8 cellular contexts compared by ENCODE assay signal in genomic region chr3:113514265-113514769, GRCh38. TPM values are rescaled to one million over a fixed set of nuclear protein-coding genes. Genes with fewer than 3 reads are reported as not detected.
DNase-seq lines count a peak whose midpoint lies in the region; FAIRE-seq and TF ChIP-seq lines count a peak whose summit lies in the region.

No MANE protein-coding gene starts in this region.

- peaks cover 0 to 20% of the 10 kb centered on the region in 2 experiments; a peak in 2 of 4 replicates for H3K79me2 ChIP-seq in H1 (ENCODE audit: control insufficient read depth in 1 of 2, insufficient read depth in 2 of 2, low read length in 2 of 2)
- H3K79me2 ChIP-seq in neural progenitor cell (ENCODE audit: low read depth): peaks cover 47% of the 10 kb centered on the region

- H3K56ac ChIP-seq in H1 (replicated peaks; ENCODE audit: insufficient read length, low read depth, low read length): no peak overlapping the region

- peaks cover 18% of the 10 kb centered on the region for H3K36me3 Mint-ChIP-seq in neural progenitor cell
- peaks cover 4% of the 10 kb centered on the region for H3K36me3 Mint-ChIP-seq in activated naive CD4-positive, alpha-beta T cell treated with anti-CD3 and anti-CD28 coated beads, Interleukin-2, amount 10 ng/mL, durations not matched to agents 7 days and 5 days

- no peak overlapping the region for H3K4me3 Mint-ChIP-seq in neural progenitor cell
- H3K4me3 Mint-ChIP-seq in activated naive CD4-positive, alpha-beta T cell treated with anti-CD3 and anti-CD28 coated beads, Interleukin-2, amount 10 ng/mL, durations not matched to agents 7 days and 5 days: no peak overlapping the region

- H4K20me1 ChIP-seq in H1 (replicated peaks in 1 of 2; ENCODE audit: control insufficient read depth in 1 of 2, insufficient read depth in 2 of 2, low read length in 2 of 2): peaks cover 0 to 1% of the 10 kb centered on the region in 2 experiments
- no peaks in the 10 kb centered on the region for H4K20me1 ChIP-seq in neural progenitor cell (ENCODE audit: low read depth)

- no peak overlapping the region for H2BK12ac ChIP-seq in H1 (ENCODE audit: low read depth, low read length)

- peak overlapping the region; percentile 86 to 95 (median 93) for H3K4me3 ChIP-seq in H1 (ENCODE audit: extremely low read depth in 1 of 4, insufficient read depth in 2 of 4, low read depth in 3 of 4, low read length in 4 of 4)
- peak overlapping the region; percentile 85 for H3K4me3 ChIP-seq in neural progenitor cell

- no peaks in the 10 kb centered on the region; the same call in 1 of the 2 replicates for H3K79me1 ChIP-seq in H1 (ENCODE audit: low read depth, low read length)

- H3K27me3 ChIP-seq in H1 (replicated peaks in 1 of 4; ENCODE audit: control insufficient read depth in 3 of 4, extremely low read depth in 1 of 4, insufficient read depth in 3 of 4, low read length in 3 of 4): peaks cover 0 to 4% (median under 1%) of the 10 kb centered on the region in 4 experiments; a peak in 2 of 7 replicates
- H3K27me3 ChIP-seq in neural progenitor cell: peaks cover 33% of the 10 kb centered on the region

- H2AFZ ChIP-seq in H1 (ENCODE audit: low read length) (peak overlapping the region; percentile 93), neural progenitor cell (replicated peaks) (peak overlapping the region; percentile 94)

- H3K4me1 ChIP-seq in H1 (replicated peaks in 1 of 4; ENCODE audit: control insufficient read depth in 3 of 4, insufficient read depth in 4 of 4, low read length in 3 of 4) (no peaks in the 10 kb centered on the region; a peak in 2 of 7 replicates), neural progenitor cell (peaks cover 8% of the 10 kb centered on the region)

- no peak for TF ChIP-seq EP300 in H1 (IDR thresholded peaks at IDR 0.05; ENCODE audit: borderline replicate concordance in 1 of 2, low read depth in 2 of 2, low read length in 2 of 2)

- H3K4ac ChIP-seq in H1 (replicated peaks; ENCODE audit: insufficient read length, low read depth, low read length): peak overlapping the region; percentile 12

- no peak overlapping the region for H4K91ac ChIP-seq in H1 (replicated peaks; ENCODE audit: insufficient read length, low read length)

- TF ChIP-seq CTCF in H1 (IDR thresholded peaks at IDR 0.05; ENCODE audit: control extremely low read depth in 1 of 3, insufficient read depth in 1 of 3, low read depth in 1 of 3, low read length in 3 of 3) (no peak), neural progenitor cell (IDR thresholded peaks at IDR 0.05) (no peak)

- no peak for DNase-seq in GM18507 (ENCODE audit: extremely low spot score, insufficient read length, low read depth)
- peak; percentile 74 for DNase-seq in KG1 (lab: John Stamatoyannopoulos, UW)
- no peak for DNase-seq in H1 (ENCODE audit: low read depth in 1 of 2, low spot score in 2 of 2)
- DNase-seq in neural progenitor cell (ENCODE audit: low spot score): no peak
- no peak for DNase-seq in activated gamma-delta T cell treated with Interleukin-2 at 50 U/mL for 16 hours
- DNase-seq in NK-92 (lab: John Stamatoyannopoulos, UW; ENCODE audit: unreplicated experiment): no peak
- DNase-seq in NOMO-1 treated with DMSO at 0.1 percent for 48 hours (lab: John Stamatoyannopoulos, UW; ENCODE audit: unreplicated experiment): no peak
- no peak for DNase-seq in activated naive CD4-positive, alpha-beta T cell treated with anti-CD3 and anti-CD28 coated beads, Interleukin-2, amount 10 ng/mL, durations not matched to agents 7 days and 5 days

- peak overlapping the region; percentile 60 to 85 for H3K4me2 ChIP-seq in H1 (ENCODE audit: insufficient read depth in 1 of 2, low read depth in 2 of 2, low read length in 2 of 2)
- peak overlapping the region; percentile 86 for H3K4me2 ChIP-seq in neural progenitor cell

- POLR2A ChIA-PET in H1 (lab: Charles Lee; ENCODE audit: partially characterized antibody): interaction anchor here (0.7 to 2.1 kb wide), 9 partner anchors 15 to 233 kb away, joined by 3 to 5 read pairs (median 4); partner anchors contain the start of gene ATP6V1A

- H3K18ac ChIP-seq in H1 (ENCODE audit: extremely low read depth, low read length): 0 out of 2 replicates have a peak overlapping the region, but pooled peaks have one; percentile 83

- no peak overlapping the region for H2BK120ac ChIP-seq in H1 (replicated peaks; ENCODE audit: low read depth, low read length)

- H3F3A ChIP-seq in neural progenitor cell (ENCODE audit: low read depth): peaks cover 19% of the 10 kb centered on the region

- peaks cover 6% of the 10 kb centered on the region for H3K23me2 ChIP-seq in H1 (ENCODE audit: low read depth, low read length)

- H3K9me3 ChIP-seq in H1 (ENCODE audit: insufficient read depth in 2 of 2, low read depth in 1 of 2, low read length in 1 of 2) (no peaks in the 10 kb centered on the region), neural progenitor cell (ENCODE audit: low read depth) (peaks cover 5% of the 10 kb centered on the region)

- no peak for TF ChIP-seq RAD21 in H1 (IDR thresholded peaks at IDR 0.05 in 1 of 2, conservative IDR thresholded peaks at IDR 0.05 in 1 of 2; ENCODE audit: low read depth in 2 of 2, low read length in 2 of 2)

- 3% methylated on average over 9 of the region's 9 CpGs; no CpG with 5 or more reads in 1 of the 2 experiments for WGBS in H1 (ENCODE audit: extremely low coverage in 1 of 2, insufficient coverage in 1 of 2, insufficient read length in 1 of 2, insufficient replicate concordance in 2 of 2, low coverage in 1 of 2, low lambda C conversion rate in 2 of 2, missing lambda C conversion rate in 1 of 2), 2 experiments

- H2BK5ac ChIP-seq in H1 (ENCODE audit: low read depth, low read length): 0 out of 2 replicates have a peak overlapping the region, but pooled peaks have one; percentile 18

- no peak overlapping the region for H3K14ac ChIP-seq in H1 (ENCODE audit: insufficient read length)

- H4K5ac ChIP-seq in H1 (ENCODE audit: insufficient read length, low read depth, low read length): no peak overlapping the region

- H3K9me3 Mint-ChIP-seq in neural progenitor cell: peaks cover 9% of the 10 kb centered on the region
- H3K9me3 Mint-ChIP-seq in activated naive CD4-positive, alpha-beta T cell treated with anti-CD3 and anti-CD28 coated beads, Interleukin-2, amount 10 ng/mL, durations not matched to agents 7 days and 5 days: no peaks in the 10 kb centered on the region

- no peak overlapping the region for H2AK5ac ChIP-seq in H1 (ENCODE audit: low read depth, low read length)

- H3K27ac Mint-ChIP-seq in neural progenitor cell: no peak overlapping the region
- H3K27ac Mint-ChIP-seq in activated naive CD4-positive, alpha-beta T cell treated with anti-CD3 and anti-CD28 coated beads, Interleukin-2, amount 10 ng/mL, durations not matched to agents 7 days and 5 days: no peak overlapping the region

- no peak overlapping the region for H3K23ac ChIP-seq in H1 (ENCODE audit: insufficient read length)

- H4K8ac ChIP-seq in H1 (ENCODE audit: extremely low read depth, insufficient read depth, low read length): peak overlapping the region; percentile 85; the same call in 1 of the 2 replicates

- H3K9ac ChIP-seq in H1 (replicated peaks in 1 of 4; ENCODE audit: extremely low read depth in 1 of 4, low read depth in 3 of 4, low read length in 3 of 4) (peak overlapping the region in 3 of 4 experiments; percentile 56 to 71 (median 58); a peak in 6 of 7 replicates), neural progenitor cell (peak overlapping the region; percentile 45)

- CTCF ChIA-PET in H1 (lab: Charles Lee; ENCODE audit: partially characterized antibody): interaction anchor here (0.6 to 4.4 kb wide), 11 partner anchors 15 to 536 kb away, joined by 3 to 29 read pairs (median 4); no protein-coding TSS in a partner anchor
- CTCF ChIA-PET in activated naive CD4-positive, alpha-beta T cell treated with anti-CD3 and anti-CD28 coated beads, Interleukin-2, amount 10 ng/mL, durations not matched to agents 7 days and 5 days (lab: Charles Lee): interaction anchor here (1.0 to 5.6 kb wide), 6 partner anchors 16 to 231 kb away, joined by 3 to 29 read pairs (median 12); no protein-coding TSS in a partner anchor

- no peak overlapping the region; the same call in 1 of the 2 replicates for H3K27ac ChIP-seq in H1 (ENCODE audit: low read depth, low read length)
- peak overlapping the region; percentile 70 for H3K27ac ChIP-seq in neural progenitor cell

- TF ChIP-seq POLR2A in H1 (IDR thresholded peaks at IDR 0.05; ENCODE audit: control extremely low read depth in 1 of 2, low read depth in 2 of 2, low read length in 2 of 2): no peak

- no peaks in the 10 kb centered on the region for H3K4me1 Mint-ChIP-seq in neural progenitor cell
- H3K4me1 Mint-ChIP-seq in activated naive CD4-positive, alpha-beta T cell treated with anti-CD3 and anti-CD28 coated beads, Interleukin-2, amount 10 ng/mL, durations not matched to agents 7 days and 5 days: peaks cover 19% of the 10 kb centered on the region

- FAIRE-seq in GM18507 (lab: Jason Lieb, UNC): peak; percentile 24
- no peak for FAIRE-seq in H1 (lab: Jason Lieb, UNC)

- H2BK20ac ChIP-seq in H1 (ENCODE audit: low read length): no peak overlapping the region

- H3K36me3 ChIP-seq in H1 (ENCODE audit: control insufficient read depth in 2 of 4, insufficient read depth in 4 of 4, low read length in 3 of 4) (no peaks in the 10 kb centered on the region), neural progenitor cell (no peaks in the 10 kb centered on the region)

- 0 out of 2 replicates have a peak overlapping the region, but pooled peaks have one; percentile 72 for H2BK15ac ChIP-seq in H1 (ENCODE audit: low read length)

- no peaks in the 10 kb centered on the region for H3K27me3 Mint-ChIP-seq in neural progenitor cell (ENCODE audit: insufficient read depth, low read depth)
- H3K27me3 Mint-ChIP-seq in activated naive CD4-positive, alpha-beta T cell treated with anti-CD3 and anti-CD28 coated beads, Interleukin-2, amount 10 ng/mL, durations not matched to agents 7 days and 5 days: peaks cover 19% of the 10 kb centered on the region

RNA-seq across cellular contexts. Expression of gene SPICE1, which starts 0.6 kb away (rescaled TPM):
- 14.7 and 19.1 TPM in 2 replicates for total RNA-seq in H1 (2021; fragmentation: NEBNext Ultra II Directional; extraction: Animal tissue kit (Norgen Biotek cat#: 25700))
- polyA plus RNA-seq in H1 (2011; rRNA removed): 1.9 and 2.7 TPM in 2 replicates
- polyA plus RNA-seq in H1 (2011; cell fraction: cytosol; rRNA removed): 5.7 TPM
- 3.4 TPM for polyA plus RNA-seq in H1 (2011; cell fraction: nucleus; rRNA removed)
- polyA plus RNA-seq in H1 (2012, experiment 1 of 2): 6.8 to 10.4 TPM (median 7.5 TPM) in 4 replicates
- polyA plus RNA-seq in H1 (2012, experiment 2 of 2): 0.25 TPM
- 6.3 TPM for polyA plus RNA-seq in H1 (2013, experiment 1 of 2)
- 6.4 TPM for polyA plus RNA-seq in H1 (2013, experiment 2 of 2)
- polyA minus RNA-seq in H1 (2011; rRNA and poly(A)+ RNA removed): 5.2 and 6.7 TPM in 2 replicates
- polyA minus RNA-seq in H1 (2011; cell fraction: cytosol; rRNA and poly(A)+ RNA removed): 5.7 TPM
- 11.0 TPM for polyA minus RNA-seq in H1 (2011; cell fraction: nucleus; rRNA and poly(A)+ RNA removed)
- total RNA-seq in neural progenitor cell (ENCODE audit: low replicate concordance): 35.2 and 48.6 TPM in 2 replicates

RNA-seq across cellular contexts. Expression of gene SIDT1, which starts 18.0 kb away (rescaled TPM):
- total RNA-seq in H1 (2021; fragmentation: NEBNext Ultra II Directional; extraction: Animal tissue kit (Norgen Biotek cat#: 25700)): not detected in 2 replicates
- polyA plus RNA-seq in H1 (2011; rRNA removed): 0.03 and 0.06 TPM in 2 replicates
- not detected for polyA plus RNA-seq in H1 (2011; cell fraction: cytosol; rRNA removed)
- 0.11 TPM for polyA plus RNA-seq in H1 (2011; cell fraction: nucleus; rRNA removed)
- 0.04 TPM in 1 of 4 replicates, not detected in the others for polyA plus RNA-seq in H1 (2012, experiment 1 of 2)
- polyA plus RNA-seq in H1 (2012, experiment 2 of 2): not detected
- polyA plus RNA-seq in H1 (2013, experiment 1 of 2): 0.08 TPM
- polyA plus RNA-seq in H1 (2013, experiment 2 of 2): 0.06 TPM
- polyA minus RNA-seq in H1 (2011; rRNA and poly(A)+ RNA removed): not detected in 2 replicates
- not detected for polyA minus RNA-seq in H1 (2011; cell fraction: cytosol; rRNA and poly(A)+ RNA removed)
- 0.10 TPM for polyA minus RNA-seq in H1 (2011; cell fraction: nucleus; rRNA and poly(A)+ RNA removed)
- not detected in 2 replicates for total RNA-seq in neural progenitor cell (ENCODE audit: low replicate concordance)
